In the genomic region with DNA sequence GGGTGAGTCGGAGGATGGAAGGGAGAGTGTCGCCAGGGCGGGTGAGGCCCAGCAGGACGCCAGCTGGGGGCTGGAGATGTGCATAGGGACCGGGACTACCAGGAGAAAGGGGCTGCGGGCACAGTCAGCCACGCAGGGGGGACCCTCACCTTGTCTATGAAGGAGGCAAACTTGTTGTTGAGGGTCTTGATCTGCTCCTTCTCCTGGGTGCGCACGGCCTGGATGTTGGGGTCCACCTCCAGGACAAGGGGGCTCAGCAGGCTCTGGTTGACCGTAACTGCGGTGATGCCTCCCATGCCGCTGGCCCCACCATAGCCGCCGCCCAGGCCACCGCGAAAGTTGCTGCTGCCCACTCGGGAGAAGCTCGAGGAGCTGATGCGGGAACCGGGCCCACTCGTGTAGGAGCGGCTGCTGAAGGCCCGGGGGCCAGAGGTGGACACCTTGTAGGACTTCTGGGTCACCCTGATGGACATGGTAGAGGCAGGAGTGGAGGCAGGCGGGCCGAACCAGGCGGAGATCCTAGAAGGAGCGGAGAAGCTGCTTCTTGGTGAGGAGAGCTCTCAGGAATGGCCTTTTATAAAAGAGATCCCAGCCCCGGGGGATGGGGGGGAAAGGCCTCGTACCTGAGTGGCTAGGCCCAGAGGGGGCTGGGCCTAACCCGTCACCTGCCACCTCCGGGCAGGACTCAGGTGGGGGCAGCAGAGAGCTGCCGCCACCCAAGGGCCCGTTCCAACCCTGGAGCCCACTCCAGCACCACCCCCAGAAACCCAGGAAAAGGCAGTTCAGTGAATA, we compare ENCODE assay signal across 8 cellular contexts. TPM values are rescaled to one million over a fixed set of nuclear protein-coding genes. Genes with fewer than 3 reads are reported as not detected.
DNase-seq lines count a peak whose midpoint lies in the region; ATAC-seq, FAIRE-seq and TF ChIP-seq lines count a peak whose summit lies in the region.
"Not testable (repeated sequence)": the region's sequence is repeated elsewhere in the genome, so short reads cannot be mapped to it uniquely, and the experiment has no call there.

A gene (minus strand): TSS at position 568 of the 792 bp plus-strand sequence. CDS start 95 bp downstream, at position 473.

- POLR2A ChIA-PET in RWPE1 (lab: Yijun Ruan, JAX; ENCODE audit: low non-redundant PET): interaction anchor here (0.7 to 1.1 kb wide), 3 partner anchors 33 to 1284 kb away, joined by 3 to 8 read pairs (median 7); no protein-coding TSS in a partner anchor

- TF ChIP-seq CTCF in RWPE1 (conservative IDR thresholded peaks at IDR 0.05; ENCODE audit: low read depth) (peak; percentile 80), pancreas (IDR thresholded peaks at IDR 0.05) (peak; percentile 33 to 45 (median 40))

- H3K36me3 Mint-ChIP-seq in activated naive CD8-positive, alpha-beta T cell treated with anti-CD3 and anti-CD28 coated beads, Interleukin-2, amount 50 U/mL, for 24 hours (ENCODE audit: low read depth): not testable (repeated sequence)

- H3K4me1 Mint-ChIP-seq in activated naive CD8-positive, alpha-beta T cell treated with anti-CD3 and anti-CD28 coated beads, Interleukin-2, amount 50 U/mL, for 24 hours: peaks cover 11% of the 10 kb centered on the region

- peaks cover 0 to 25% (median 16%) of the 10 kb centered on the region in 3 donors for H3K36me3 ChIP-seq in pancreas

- H3K4me1 ChIP-seq in pancreas: peaks cover 35 to 55% (median 54%) of the 10 kb centered on the region in 3 donors

- H3K9me3 Mint-ChIP-seq in activated naive CD8-positive, alpha-beta T cell treated with anti-CD3 and anti-CD28 coated beads, Interleukin-2, amount 50 U/mL, for 24 hours: not testable (repeated sequence)

- H3K4me3 ChIP-seq in pancreas: peak within 1 kb of the TSS; percentile 63 to 94 (median 82)

- DNase-seq in NCI-H1436 (lab: John Stamatoyannopoulos, UW) (peak; percentile 91), RWPE1 (ENCODE audit: low spot score) (peak; percentile 98), epithelial cell of prostate (ENCODE audit: low read depth, low spot score) (peak; percentile 72), kidney glomerular epithelial cell (lab: John Stamatoyannopoulos, UW) (peak; percentile 68), pancreas (peak; percentile 84 to 97 (median 96)), urothelium cell line (ENCODE audit: low spot score) (peak; percentile 92)
- not testable (repeated sequence) for DNase-seq in activated naive CD8-positive, alpha-beta T cell treated with anti-CD3 and anti-CD28 coated beads, Interleukin-2, amount 50 U/mL, for 24 hours

- H3K27ac ChIP-seq in RWPE1 (peak within 1 kb of the TSS; percentile 96), epithelial cell of prostate (peak within 1 kb of the TSS; percentile 56), pancreas (peak within 1 kb of the TSS; percentile 82 to 95 (median 94))

- not testable (repeated sequence) for H3K9me3 ChIP-seq in pancreas

- WGBS in pancreas, 2 donors: 11 to 13% methylated on average over 33 of the region's 33 CpGs

- H3K4me3 Mint-ChIP-seq in activated naive CD8-positive, alpha-beta T cell treated with anti-CD3 and anti-CD28 coated beads, Interleukin-2, amount 50 U/mL, for 24 hours: peak within 1 kb of the TSS; percentile 58

- peak; percentile 93 for FAIRE-seq in G401.6 (lab: Jason Lieb, UNC)
- not testable (repeated sequence) for FAIRE-seq in pancreas (lab: Jason Lieb, UNC); urothelium cell line (lab: Jason Lieb, UNC)

- ATAC-seq in activated naive CD8-positive, alpha-beta T cell treated with anti-CD3 and anti-CD28 coated beads, Interleukin-2, amount 50 U/mL, for 24 hours: not testable (repeated sequence)
- peak; percentile 72 to 80 (median 80) for ATAC-seq in pancreas

- H3K27me3 Mint-ChIP-seq in activated naive CD8-positive, alpha-beta T cell treated with anti-CD3 and anti-CD28 coated beads, Interleukin-2, amount 50 U/mL, for 24 hours: not testable (repeated sequence)

- H3K27me3 ChIP-seq in pancreas: not testable (repeated sequence)

- intact Hi-C loops in pancreas (cut with DNase I): loop anchor here in 2 of 3 donors (10.0 kb wide), 1 partner anchor 50 kb away; no protein-coding TSS in a partner anchor

- CTCF ChIA-PET in RWPE1 (lab: Yijun Ruan, JAX): interaction anchor here (0.6 to 3.5 kb wide), 12 partner anchors 12 to 749 kb away, joined by 3 to 29 read pairs (median 3); a partner anchor contains a TSS

- H3K27ac Mint-ChIP-seq in activated naive CD8-positive, alpha-beta T cell treated with anti-CD3 and anti-CD28 coated beads, Interleukin-2, amount 50 U/mL, for 24 hours: peak within 1 kb of the TSS; percentile 71

RNA-seq across cellular contexts. Expression of the gene that starts here (rescaled TPM):
- total RNA-seq in pancreas: 100 to 1,000 TPM; 317 to 789 (median 496) TPM
- polyA plus RNA-seq in pancreas: 100 to 1,000 TPM; 698 to 759 TPM
